ENCODE assay signal across 8 cellular contexts in genomic region chr4:140373328-140374129, GRCh38. TPM values are rescaled to one million over a fixed set of nuclear protein-coding genes. Genes with fewer than 3 reads are reported as not detected.
DNase-seq lines count a peak whose midpoint lies in the region; ATAC-seq, FAIRE-seq and TF ChIP-seq lines count a peak whose summit lies in the region.

TSS of gene SCOC (plus strand) at chr4:140373646. CDS start at chr4:140379171, 5,525 bp downstream.

- BruUV-seq in A673 (replicated peaks; lab: Mats Ljungman, UMichigan), result no TSS peak

- no peaks in the 10 kb centered on the region for H3K36me3 ChIP-seq in A673 (ENCODE audit: insufficient read depth, low read length, poor library complexity, severe bottlenecking)
- H3K36me3 ChIP-seq in bronchial epithelial cell (ENCODE audit: control insufficient read depth, insufficient read depth, low read length), result no peaks in the 10 kb centered on the region
- no peaks in the 10 kb centered on the region for H3K36me3 ChIP-seq in small intestine (ENCODE audit: control insufficient read depth in 2 of 2, insufficient read depth in 2 of 2, low read length in 2 of 2)

- CTCF ChIA-PET in A673 (lab: Charles Lee), result interaction anchor here (0.8 to 1.9 kb wide), 2 partner anchors 13 to 54 kb away, joined by 3 to 11 read pairs; no protein-coding TSS in a partner anchor

- H3K4me1 ChIP-seq in A673 (ENCODE audit: insufficient read depth, low read length, poor library complexity, severe bottlenecking), result peaks cover 14% of the 10 kb centered on the region
- H3K4me1 ChIP-seq in small intestine (ENCODE audit: control insufficient read depth in 2 of 2, insufficient read depth in 1 of 2, low read depth in 1 of 2, low read length in 1 of 2), result peaks cover 3% of the 10 kb centered on the region in 2 donors

- H3K27ac ChIP-seq in A673 (ENCODE audit: low read depth, low read length, poor library complexity, severe bottlenecking) (peak within 1 kb of the TSS; percentile 82), small intestine (ENCODE audit: low read depth in 1 of 2, low read length in 1 of 2) (peak within 1 kb of the TSS; percentile 76 to 86)

- no peak for TF ChIP-seq CTCF in A673 (conservative IDR thresholded peaks at IDR 0.05; ENCODE audit: low read depth, low read length)
- no peak for TF ChIP-seq CTCF in WI38 (IDR thresholded peaks at IDR 0.05; ENCODE audit: low read depth, low read length)
- TF ChIP-seq CTCF in bronchial epithelial cell (IDR thresholded peaks at IDR 0.05; ENCODE audit: insufficient read depth, low read length, severe bottlenecking), result no peak

- WGBS in small intestine, 3 donors, result 0 to 1% (median 0%) methylated on average over 43 to 63 of the region's 63 CpGs

- H3K4me3 ChIP-seq in A673 (ENCODE audit: low read depth, low read length, poor library complexity, severe bottlenecking), result peak within 1 kb of the TSS; percentile 95
- H3K4me3 ChIP-seq in WI38 (ENCODE audit: low read depth, low read length), result peak within 1 kb of the TSS; percentile 90
- H3K4me3 ChIP-seq in bronchial epithelial cell (ENCODE audit: low read depth, low read length), result peak within 1 kb of the TSS; percentile 81
- H3K4me3 ChIP-seq in small intestine (ENCODE audit: low read depth in 1 of 2, low read length in 2 of 2), result peak within 1 kb of the TSS; percentile 67 to 81

- DNase-seq in A673 (ENCODE audit: low spot score) (peak; percentile 99), NCI-H2196 (lab: John Stamatoyannopoulos, UW; ENCODE audit: unreplicated experiment) (peak; percentile 90), bronchial epithelial cell (ENCODE audit: low read depth) (peak; percentile 99), iPS-NIHi11 (ENCODE audit: low spot score) (peak; percentile 99), small intestine (peak; percentile 100)

- peaks cover 5% of the 10 kb centered on the region for H3K27me3 ChIP-seq in A673 (replicated peaks; ENCODE audit: insufficient read depth, low read depth, low read length, poor library complexity)
- H3K27me3 ChIP-seq in bronchial epithelial cell (ENCODE audit: control insufficient read depth, insufficient read depth, low read length), result no peaks in the 10 kb centered on the region
- no peaks in the 10 kb centered on the region for H3K27me3 ChIP-seq in small intestine (ENCODE audit: control insufficient read depth in 2 of 2, insufficient read depth in 2 of 2, low read length in 2 of 2)

- FAIRE-seq in bronchial epithelial cell (lab: Jason Lieb, UNC) (peak; percentile 99), small intestine (lab: Jason Lieb, UNC) (peak; percentile 98)

- H3K9me3 ChIP-seq in A673 (ENCODE audit: low read depth, low read length, poor library complexity, severe bottlenecking) (no peaks in the 10 kb centered on the region), small intestine (ENCODE audit: control insufficient read depth, low read depth) (no peaks in the 10 kb centered on the region)

- peak; percentile 89 for ATAC-seq in GM18868 (IDR thresholded peaks at IDR 0.05; ENCODE audit: unreplicated experiment)
- peak; percentile 98 for ATAC-seq in HG03108 (IDR thresholded peaks at IDR 0.05; ENCODE audit: unreplicated experiment)

- intact Hi-C loops in A673 (cut with micrococcal nuclease; ENCODE audit: unreplicated experiment), result no loop called here

- POLR2A ChIA-PET in A673 (lab: Charles Lee; ENCODE audit: low non-redundant PET), result interaction anchor here (0.6 kb wide), 1 partner anchor 8 kb away, joined by 4 read pairs; no protein-coding TSS in a partner anchor

RNA-seq across cellular contexts. Expression of gene SCOC, which starts in this region (rescaled TPM):
- 44.2 and 44.7 TPM in 2 replicates for total RNA-seq in A673 (2021)
- 61.9 and 81.0 TPM in 2 replicates for total RNA-seq in bronchial epithelial cell
- polyA plus RNA-seq in small intestine, result 10 to 100 TPM; 55.9 to 81.9 (median 62.9) TPM

Comparison
In these comparisons a context has a peak if more than half of its experiments do, and no peak if none do; other contexts are left out.
1. Peak in every context shown above with its lines: DNase-seq, ATAC-seq, H3K4me3 ChIP-seq and H3K27ac ChIP-seq.